ENCODE assay signal across 9 cellular contexts in the genomic region with DNA sequence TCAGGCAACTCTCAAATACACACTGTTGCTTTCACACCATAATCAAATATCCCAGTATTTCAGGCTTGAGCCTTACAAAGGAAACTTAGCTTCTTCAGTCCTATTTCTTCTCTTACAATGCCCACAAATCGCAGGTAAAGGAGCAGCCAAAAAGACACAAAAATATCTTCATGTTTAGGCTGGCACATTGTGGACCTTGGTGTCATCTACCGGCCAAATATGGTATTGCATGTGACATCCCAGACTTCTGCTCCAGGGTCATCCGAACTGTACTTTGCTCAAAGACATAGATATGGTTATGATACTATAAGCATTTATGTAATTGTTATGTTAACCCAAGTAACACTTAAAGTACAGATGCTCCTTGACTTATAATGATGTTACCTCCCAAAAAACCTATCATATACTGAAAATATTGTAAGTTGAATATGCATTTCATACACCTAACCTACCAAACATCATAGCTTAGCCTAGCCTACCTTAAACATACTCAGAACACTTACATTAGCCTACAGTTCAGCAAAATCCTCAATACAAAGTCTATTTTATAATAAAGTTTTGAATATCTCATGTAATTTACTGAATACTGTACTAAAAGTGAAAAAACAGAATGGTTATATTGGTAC. TPM values are rescaled to one million over a fixed set of nuclear protein-coding genes. Genes with fewer than 3 reads are reported as not detected.
DNase-seq lines count a peak whose midpoint lies in the region; ATAC-seq, FAIRE-seq and TF ChIP-seq lines count a peak whose summit lies in the region.
"Had no signal": no experiment of that assay in that cellular context is flagged by ENCODE, and none has a peak within 500 bp of the region (broad histone marks: within the 10 kb centered on the region; RNA-seq: fewer than 3 reads in every experiment).

No MANE protein-coding gene starts in this region.

- ATAC-seq in HG03139 (IDR thresholded peaks at IDR 0.05; ENCODE audit: unreplicated experiment) = peak; percentile 63
- peak; percentile 51 for ATAC-seq in activated T-helper 17 cell treated with anti-CD3 and anti-CD28 coated beads, Interleukin-2, amount 50 U/mL, for 72 hours (replicated peaks)
- ATAC-seq in HG02938 (IDR thresholded peaks at IDR 0.05; ENCODE audit: unreplicated experiment) = no peak

- H3K4me1 Mint-ChIP-seq in activated T-helper 17 cell treated with anti-CD3 and anti-CD28 coated beads, Interleukin-2, amount 50 U/mL, for 72 hours = no peaks in the 10 kb centered on the region
- H3K4me1 Mint-ChIP-seq in progenitor cell of endocrine pancreas (ENCODE audit: low read depth) = no peaks in the 10 kb centered on the region
- H3K4me1 Mint-ChIP-seq: activated naive CD4-positive, alpha-beta T cell treated with anti-CD3 and anti-CD28 coated beads, Interleukin-2, amount 50 U/mL, for 24 hours had no signal

- TF ChIP-seq CTCF in Peyer's patch (IDR thresholded peaks at IDR 0.05) = peak; percentile 88 to 96 (median 94)
- peak; percentile 90 for TF ChIP-seq CTCF in progenitor cell of endocrine pancreas (IDR thresholded peaks at IDR 0.05; ENCODE audit: unreplicated experiment)

- no peaks in the 10 kb centered on the region for H3K9me3 Mint-ChIP-seq in activated T-helper 17 cell treated with anti-CD3 and anti-CD28 coated beads, Interleukin-2, amount 50 U/mL, for 72 hours
- H3K9me3 Mint-ChIP-seq in progenitor cell of endocrine pancreas (ENCODE audit: low read depth) = no peaks in the 10 kb centered on the region
- H3K9me3 Mint-ChIP-seq: activated naive CD4-positive, alpha-beta T cell treated with anti-CD3 and anti-CD28 coated beads, Interleukin-2, amount 50 U/mL, for 24 hours had no signal

- FAIRE-seq in frontal cortex (lab: Jason Lieb, UNC) = peak; percentile 47

- H3K27ac ChIP-seq in Peyer's patch = no peak overlapping the region

- no peaks in the 10 kb centered on the region for H3K36me3 ChIP-seq in Peyer's patch

- no peak overlapping the region for H3K4me3 ChIP-seq in Peyer's patch

- H3K4me1 ChIP-seq in Peyer's patch = no peaks in the 10 kb centered on the region

- H3K27ac Mint-ChIP-seq in activated T-helper 17 cell treated with anti-CD3 and anti-CD28 coated beads, Interleukin-2, amount 50 U/mL, for 72 hours = no peak overlapping the region
- no peak overlapping the region for H3K27ac Mint-ChIP-seq in progenitor cell of endocrine pancreas
- H3K27ac Mint-ChIP-seq: activated naive CD4-positive, alpha-beta T cell treated with anti-CD3 and anti-CD28 coated beads, Interleukin-2, amount 50 U/mL, for 24 hours had no signal

- no peak overlapping the region for H3K4me3 Mint-ChIP-seq in activated T-helper 17 cell treated with anti-CD3 and anti-CD28 coated beads, Interleukin-2, amount 50 U/mL, for 72 hours
- no peak overlapping the region for H3K4me3 Mint-ChIP-seq in progenitor cell of endocrine pancreas (ENCODE audit: low read depth)
- H3K4me3 Mint-ChIP-seq: activated naive CD4-positive, alpha-beta T cell treated with anti-CD3 and anti-CD28 coated beads, Interleukin-2, amount 50 U/mL, for 24 hours had no signal

- DNase-seq in DMS114 treated with DMSO at 0.1 percent for 48 hours (lab: John Stamatoyannopoulos, UW; ENCODE audit: unreplicated experiment) (peak; percentile 49), Peyer's patch (peak in 2 of 3 donors; percentile 42 to 74), frontal cortex (ENCODE audit: low spot score in 2 of 2) (peak in 1 of 2 donors; percentile 44), progenitor cell of endocrine pancreas (ENCODE audit: low spot score, unreplicated experiment) (peak; percentile 27), ecto neural progenitor cell (ENCODE audit: low spot score) (no peak)

- no peaks in the 10 kb centered on the region for H3K27me3 ChIP-seq in Peyer's patch

- no peak for TF ChIP-seq POLR2A in Peyer's patch (IDR thresholded peaks at IDR 0.05)

- peaks cover 19% of the 10 kb centered on the region for H3K27me3 Mint-ChIP-seq in activated T-helper 17 cell treated with anti-CD3 and anti-CD28 coated beads, Interleukin-2, amount 50 U/mL, for 72 hours
- H3K27me3 Mint-ChIP-seq in progenitor cell of endocrine pancreas = peaks cover 22% of the 10 kb centered on the region

- no peaks in the 10 kb centered on the region for H3K36me3 Mint-ChIP-seq in activated T-helper 17 cell treated with anti-CD3 and anti-CD28 coated beads, Interleukin-2, amount 50 U/mL, for 72 hours (ENCODE audit: low read depth)
- no peaks in the 10 kb centered on the region for H3K36me3 Mint-ChIP-seq in progenitor cell of endocrine pancreas (ENCODE audit: insufficient read depth)
- H3K36me3 Mint-ChIP-seq: activated naive CD4-positive, alpha-beta T cell treated with anti-CD3 and anti-CD28 coated beads, Interleukin-2, amount 50 U/mL, for 24 hours had no signal

- no peaks in the 10 kb centered on the region for H3K9me3 ChIP-seq in Peyer's patch

RNA-seq across cellular contexts. Expression of a gene that starts 4.6 kb away (rescaled TPM):
- total RNA-seq in Peyer's patch (not detected), frontal cortex (not detected), progenitor cell of endocrine pancreas (not detected in 2 replicates)
- not detected for total RNA-seq in activated T-helper 17 cell treated with anti-CD3 and anti-CD28 coated beads, Interleukin-2, amount 50 U/mL, for 72 hours

RNA-seq across cellular contexts. Expression of a gene that starts 30.0 kb away (rescaled TPM):
- 10 to 100 TPM in 1 of 4 donors, 1 to 10 TPM in 3; 1.6 to 24.8 (median 2.0) TPM for total RNA-seq in Peyer's patch
- total RNA-seq in activated T-helper 17 cell treated with anti-CD3 and anti-CD28 coated beads, Interleukin-2, amount 50 U/mL, for 72 hours = 1 to 10 TPM in 1 of 2 donors, under 1 TPM in 1; 0.84 to 3.7 TPM
- not detected for total RNA-seq in frontal cortex
- total RNA-seq in progenitor cell of endocrine pancreas = 1.9 and 2.6 TPM in 2 replicates

RNA-seq across cellular contexts. Expression of a gene that starts 43.4 kb away (rescaled TPM):
- total RNA-seq in Peyer's patch (10 to 100 TPM in 3 of 4 donors, 1 to 10 TPM in 1; 4.7 to 92.4 (median 16.9) TPM), frontal cortex (72.2 TPM), progenitor cell of endocrine pancreas (120 and 127 TPM in 2 replicates)
- 10 to 100 TPM; 19.3 to 46.1 TPM for total RNA-seq in activated T-helper 17 cell treated with anti-CD3 and anti-CD28 coated beads, Interleukin-2, amount 50 U/mL, for 72 hours
